Comparison of ENCODE assay signal across 26 cellular contexts in genomic region chr12:100253437-100253836, GRCh38. TPM values are rescaled to one million over a fixed set of nuclear protein-coding genes. Genes with fewer than 3 reads are reported as not detected.
DNase-seq lines count a peak whose midpoint lies in the region; ATAC-seq and FAIRE-seq lines count a peak whose summit lies in the region.
"Had no signal": no experiment of that assay in that cellular context is flagged by ENCODE, and none has a peak within 500 bp of the region (broad histone marks: within the 10 kb centered on the region; RNA-seq: fewer than 3 reads in every experiment).

No MANE protein-coding gene starts in this region.

- no peak overlapping the region for H3K9ac ChIP-seq in Karpas-422 (ENCODE audit: low read length)
- H3K9ac ChIP-seq: BLaER1 treated with 17β-estradiol and CSF1 and Interleukin-3, amounts not matched to agents 10 nM and 100 nM; GM23248 had no signal

- H3K4me2 ChIP-seq in Karpas-422 (ENCODE audit: low read depth, low read length, poor library complexity, severe bottlenecking), result no peak overlapping the region
- H3K4me2 ChIP-seq: A549; BLaER1 treated with 17β-estradiol and CSF1 and Interleukin-3, amounts not matched to agents 10 nM and 100 nM had no signal

- no peaks in the 10 kb centered on the region for H3K4me1 ChIP-seq in Karpas-422 (ENCODE audit: low read length)
- H3K4me1 ChIP-seq: BE2C had no signal

- H3K4me3 ChIP-seq in Karpas-422 (ENCODE audit: low read length), result no peak overlapping the region
- H3K4me3 ChIP-seq: A549; BLaER1 treated with 17β-estradiol and CSF1 and Interleukin-3, amounts not matched to agents 10 nM and 100 nM; GM12878; GM23248 had no signal

- H3K9me3 ChIP-seq in Karpas-422 (ENCODE audit: low read length), result no peaks in the 10 kb centered on the region
- H3K9me3 ChIP-seq: A549; BE2C; BLaER1 treated with 17β-estradiol and CSF1 and Interleukin-3, amounts not matched to agents 10 nM and 100 nM had no signal

- ATAC-seq in left lobe of liver, result peak; percentile 48
- ATAC-seq: A549, GM12878 had no signal

- H3K79me2 ChIP-seq in Karpas-422 (ENCODE audit: low read length), result no peaks in the 10 kb centered on the region

- DNase-seq in RCC 7860 (ENCODE audit: low spot score) (no peak), left lobe of liver (ENCODE audit: low spot score) (no peak), renal cortical epithelial cell (ENCODE audit: low read depth) (peak; percentile 15), retina (no peak), ecto neural progenitor cell (ENCODE audit: low spot score) (no peak), Karpas-422 (no peak)
- DNase-seq: 8988T; ACHN; AML-193; BE2C; CD4-positive, alpha-beta T cell; CD8-positive, alpha-beta memory T cell; DMS 273 treated with DMSO at 0.1 percent for 48 hours; DMS79; EL; GDM1; GM23248; H7; HCEC 1CT had no signal

- H4K20me1 ChIP-seq in Karpas-422 (ENCODE audit: insufficient read depth, low read depth, low read length), result no peaks in the 10 kb centered on the region
- H4K20me1 ChIP-seq: BLaER1 treated with 17β-estradiol and CSF1 and Interleukin-3, amounts not matched to agents 10 nM and 100 nM had no signal

- H2AFZ ChIP-seq in Karpas-422 (ENCODE audit: low read length), result no peak overlapping the region
- H2AFZ ChIP-seq: GM23248 had no signal

- no peaks in the 10 kb centered on the region for H3K36me3 ChIP-seq in Karpas-422 (ENCODE audit: insufficient read depth, low read length)
- H3K36me3 ChIP-seq: BE2C; BLaER1 treated with 17β-estradiol and CSF1 and Interleukin-3, amounts not matched to agents 10 nM and 100 nM had no signal

- peak; percentile 35 for FAIRE-seq in RCC 7860 (lab: Jason Lieb, UNC)
- peak; percentile 38 for FAIRE-seq in islet of Langerhans (lab: Jason Lieb, UNC)
- FAIRE-seq: A549, D721Med, GM12878, GM19239, H1 had no signal

- no peaks in the 10 kb centered on the region for H3K27me3 ChIP-seq in Karpas-422 (ENCODE audit: low read length)
- H3K27me3 ChIP-seq: BE2C; BLaER1 treated with 17β-estradiol and CSF1 and Interleukin-3, amounts not matched to agents 10 nM and 100 nM had no signal

- no peak overlapping the region for H3K27ac ChIP-seq in Karpas-422 (ENCODE audit: low read length)
- H3K27ac ChIP-seq: A549; BLaER1 treated with 17β-estradiol and CSF1 and Interleukin-3, amounts not matched to agents 10 nM and 100 nM; GM23248 had no signal

- no peaks in the 10 kb centered on the region for H3K9me2 ChIP-seq in Karpas-422 (replicated peaks; ENCODE audit: insufficient read depth, low read length)

RNA-seq across cellular contexts. Expression of gene DEPDC4, which starts 13.4 kb away (rescaled TPM):
- 2.5 TPM for total RNA-seq in left lobe of liver
- total RNA-seq in renal cortical epithelial cell, result 1.9 and 2.4 TPM in 2 replicates
- total RNA-seq in Karpas-422 (2014; rRNA removed; shearing (Covaris generic); ENCODE audit: low replicate concordance), result 1.9 and 6.2 TPM in 2 replicates
- total RNA-seq: GM23248 had no signal

RNA-seq across cellular contexts. Expression of gene SCYL2, which starts 13.5 kb away (rescaled TPM):
- 24.2 TPM for total RNA-seq in left lobe of liver
- total RNA-seq in renal cortical epithelial cell, result 42.5 and 66.1 TPM in 2 replicates
- total RNA-seq in Karpas-422 (2014; rRNA removed; shearing (Covaris generic); ENCODE audit: low replicate concordance), result 43.9 and 96.2 TPM in 2 replicates

RNA-seq across cellular contexts. Expression of gene ACTR6, which starts 52.8 kb away (rescaled TPM):
- total RNA-seq in left lobe of liver (10.2 TPM), renal cortical epithelial cell (22.9 and 27.6 TPM in 2 replicates)
- total RNA-seq in Karpas-422 (2014; rRNA removed; shearing (Covaris generic); ENCODE audit: low replicate concordance), result 13.9 and 38.8 TPM in 2 replicates
